In the genomic region with DNA sequence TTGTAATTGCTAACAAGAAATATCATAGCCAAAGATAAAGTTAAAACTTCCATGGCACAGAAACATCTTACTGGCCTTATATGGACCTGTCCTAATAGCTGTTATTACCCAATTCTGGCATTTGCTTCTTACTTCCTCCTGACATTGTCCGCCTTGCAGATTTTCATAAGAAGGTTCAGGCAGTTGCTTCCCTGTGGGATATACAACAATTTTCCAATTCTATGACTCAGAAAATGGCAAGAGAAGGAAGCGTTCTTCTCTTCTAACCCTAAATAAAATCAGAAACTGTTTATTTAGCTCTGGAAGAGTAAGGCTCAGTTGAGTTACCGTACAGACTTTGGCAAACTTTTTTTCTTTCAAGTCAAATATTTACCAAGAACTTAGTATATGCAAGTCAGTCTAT, we compare ENCODE assay signal across 8 cellular contexts. TPM values are rescaled to one million over a fixed set of nuclear protein-coding genes. Genes with fewer than 3 reads are reported as not detected.
DNase-seq lines count a peak whose midpoint lies in the region; ATAC-seq and TF ChIP-seq lines count a peak whose summit lies in the region.

No MANE protein-coding gene starts in this region.

- peak overlapping the region; percentile 78 to 87 for H3K4me3 ChIP-seq in left lung
- H3K4me3 ChIP-seq in urinary bladder (ENCODE audit: low read depth, low read length) = peak overlapping the region; percentile 94

- H3K27ac ChIP-seq in left lung = peak overlapping the region; percentile 85 to 93
- H3K27ac ChIP-seq in urinary bladder (ENCODE audit: low read depth) = no peak overlapping the region

- TF ChIP-seq CTCF in left lung (IDR thresholded peaks at IDR 0.05) = no peak

- no peaks in the 10 kb centered on the region for H3K9me3 Mint-ChIP-seq in activated naive CD4-positive, alpha-beta T cell treated with anti-CD3 and anti-CD28 coated beads for 36 hours
- no peaks in the 10 kb centered on the region for H3K9me3 Mint-ChIP-seq in activated naive CD4-positive, alpha-beta T cell treated with anti-CD3 and anti-CD28 coated beads, Interleukin-2, amount 50 U/mL, for 72 hours
- H3K9me3 Mint-ChIP-seq in activated naive CD8-positive, alpha-beta T cell treated with anti-CD3 and anti-CD28 coated beads for 36 hours = no peaks in the 10 kb centered on the region

- WGBS in urinary bladder = 21% methylated on average over 3 of the region's 3 CpGs

- no peaks in the 10 kb centered on the region for H3K36me3 ChIP-seq in left lung
- H3K36me3 ChIP-seq in urinary bladder (ENCODE audit: insufficient read depth) = no peaks in the 10 kb centered on the region

- no peak overlapping the region for H3K27ac Mint-ChIP-seq in activated naive CD4-positive, alpha-beta T cell treated with anti-CD3 and anti-CD28 coated beads for 36 hours
- peak overlapping the region in 1 of 2 donors; percentile 83 for H3K27ac Mint-ChIP-seq in activated naive CD4-positive, alpha-beta T cell treated with anti-CD3 and anti-CD28 coated beads, Interleukin-2, amount 50 U/mL, for 72 hours
- peak overlapping the region; percentile 38 for H3K27ac Mint-ChIP-seq in activated naive CD8-positive, alpha-beta T cell treated with anti-CD3 and anti-CD28 coated beads for 36 hours

- H3K4me1 Mint-ChIP-seq in activated naive CD4-positive, alpha-beta T cell treated with anti-CD3 and anti-CD28 coated beads for 36 hours (ENCODE audit: low read depth) = peaks cover 46% of the 10 kb centered on the region
- H3K4me1 Mint-ChIP-seq in activated naive CD8-positive, alpha-beta T cell treated with anti-CD3 and anti-CD28 coated beads for 36 hours = peaks cover 41% of the 10 kb centered on the region

- peaks cover 14% of the 10 kb centered on the region for H3K36me3 Mint-ChIP-seq in activated naive CD4-positive, alpha-beta T cell treated with anti-CD3 and anti-CD28 coated beads for 36 hours (ENCODE audit: low read depth)
- H3K36me3 Mint-ChIP-seq in activated naive CD4-positive, alpha-beta T cell treated with anti-CD3 and anti-CD28 coated beads, Interleukin-2, amount 50 U/mL, for 72 hours = peaks cover 7 to 23% of the 10 kb centered on the region in 2 donors
- peaks cover 25% of the 10 kb centered on the region for H3K36me3 Mint-ChIP-seq in activated naive CD8-positive, alpha-beta T cell treated with anti-CD3 and anti-CD28 coated beads for 36 hours

- no peak for ATAC-seq in activated naive CD4-positive, alpha-beta T cell treated with anti-CD3 and anti-CD28 coated beads, Interleukin-2, amount 50 U/mL, for 72 hours
- ATAC-seq in left lung (peak; percentile 6), HG02623 (IDR thresholded peaks at IDR 0.05; ENCODE audit: unreplicated experiment) (no peak)

- DNase-seq in activated naive CD4-positive, alpha-beta T cell treated with anti-CD3 and anti-CD28 coated beads for 36 hours = no peak
- DNase-seq in activated naive CD4-positive, alpha-beta T cell treated with anti-CD3 and anti-CD28 coated beads, Interleukin-2, amount 50 U/mL, for 72 hours (ENCODE audit: low spot score in 2 of 2) = no peak
- DNase-seq in activated naive CD8-positive, alpha-beta T cell treated with anti-CD3 and anti-CD28 coated beads for 36 hours = no peak
- DNase-seq in left lung (no peak), NK-92 (lab: John Stamatoyannopoulos, UW; ENCODE audit: unreplicated experiment) (no peak), middle frontal gyrus (ENCODE audit: extremely low spot score, low spot score) (no peak)

- intact Hi-C loops in activated naive CD4-positive, alpha-beta T cell treated with anti-CD3 and anti-CD28 coated beads for 36 hours (cut with micrococcal nuclease) = loop anchor here (2.0 kb wide), 1 partner anchor 118 kb away; a partner anchor contains a TSS
- intact Hi-C loops in left lung (cut with DNase I) = no loop called here

- peak overlapping the region; percentile 88 for H3K4me3 Mint-ChIP-seq in activated naive CD4-positive, alpha-beta T cell treated with anti-CD3 and anti-CD28 coated beads for 36 hours
- H3K4me3 Mint-ChIP-seq in activated naive CD8-positive, alpha-beta T cell treated with anti-CD3 and anti-CD28 coated beads for 36 hours = peak overlapping the region; percentile 87

- CTCF ChIA-PET in activated naive CD4-positive, alpha-beta T cell treated with anti-CD3 and anti-CD28 coated beads for 36 hours (lab: Charles Lee) = no interaction called here

- H3K9me3 ChIP-seq in left lung = no peaks in the 10 kb centered on the region

- H3K27me3 ChIP-seq in left lung = no peaks in the 10 kb centered on the region

- H3K4me1 ChIP-seq in left lung (peaks cover 6 to 54% of the 10 kb centered on the region in 2 donors), urinary bladder (ENCODE audit: insufficient read depth) (peaks cover 2% of the 10 kb centered on the region)

- H3K27me3 Mint-ChIP-seq in activated naive CD4-positive, alpha-beta T cell treated with anti-CD3 and anti-CD28 coated beads for 36 hours (ENCODE audit: low read depth) = peaks cover 2% of the 10 kb centered on the region
- H3K27me3 Mint-ChIP-seq in activated naive CD8-positive, alpha-beta T cell treated with anti-CD3 and anti-CD28 coated beads for 36 hours = peaks cover 4% of the 10 kb centered on the region

RNA-seq across cellular contexts. Expression of a gene that starts 1.7 kb away (rescaled TPM):
- 10 to 100 TPM; 52.6 to 58.6 TPM for total RNA-seq in activated naive CD4-positive, alpha-beta T cell treated with anti-CD3 and anti-CD28 coated beads for 36 hours
- 10 to 100 TPM; 48.2 to 50.0 TPM for total RNA-seq in activated naive CD4-positive, alpha-beta T cell treated with anti-CD3 and anti-CD28 coated beads, Interleukin-2, amount 50 U/mL, for 72 hours
- total RNA-seq in activated naive CD8-positive, alpha-beta T cell treated with anti-CD3 and anti-CD28 coated beads for 36 hours = 10 to 100 TPM; 55.6 to 59.3 TPM
- total RNA-seq in left lung (10 to 100 TPM; 71.6 to 85.7 TPM), urinary bladder (151 TPM)
- 43.5 TPM for polyA plus RNA-seq in urinary bladder

RNA-seq across cellular contexts. Expression of a gene that starts 38.5 kb away (rescaled TPM):
- 1,000 to 10,000 TPM; 2,148 to 2,239 TPM for total RNA-seq in activated naive CD4-positive, alpha-beta T cell treated with anti-CD3 and anti-CD28 coated beads for 36 hours
- total RNA-seq in activated naive CD4-positive, alpha-beta T cell treated with anti-CD3 and anti-CD28 coated beads, Interleukin-2, amount 50 U/mL, for 72 hours = 1,000 to 10,000 TPM; 1,805 to 1,969 TPM
- 1,000 to 10,000 TPM; 1,702 to 1,706 TPM for total RNA-seq in activated naive CD8-positive, alpha-beta T cell treated with anti-CD3 and anti-CD28 coated beads for 36 hours
- total RNA-seq in left lung (1,000 to 10,000 TPM in 1 of 2 donors, 100 to 1,000 TPM in 1; 941 to 1,081 TPM), urinary bladder (1,380 TPM)
- 2,876 TPM for polyA plus RNA-seq in urinary bladder

RNA-seq across cellular contexts. Expression of a gene that starts 40.7 kb away (rescaled TPM):
- 10 to 100 TPM; 24.4 to 27.4 TPM for total RNA-seq in activated naive CD4-positive, alpha-beta T cell treated with anti-CD3 and anti-CD28 coated beads for 36 hours
- 10 to 100 TPM; 22.2 to 22.5 TPM for total RNA-seq in activated naive CD4-positive, alpha-beta T cell treated with anti-CD3 and anti-CD28 coated beads, Interleukin-2, amount 50 U/mL, for 72 hours
- total RNA-seq in activated naive CD8-positive, alpha-beta T cell treated with anti-CD3 and anti-CD28 coated beads for 36 hours = 10 to 100 TPM; 16.8 to 18.1 TPM
- total RNA-seq in left lung (10 to 100 TPM; 11.1 to 12.7 TPM), urinary bladder (38.4 TPM)
- 13.2 TPM for polyA plus RNA-seq in urinary bladder

RNA-seq across cellular contexts. Expression of a gene that starts 44.7 kb away (rescaled TPM):
- total RNA-seq in activated naive CD4-positive, alpha-beta T cell treated with anti-CD3 and anti-CD28 coated beads for 36 hours = 1 to 10 TPM; 1.3 to 1.4 TPM
- 1 to 10 TPM; 2.2 to 2.8 TPM for total RNA-seq in activated naive CD4-positive, alpha-beta T cell treated with anti-CD3 and anti-CD28 coated beads, Interleukin-2, amount 50 U/mL, for 72 hours
- total RNA-seq in activated naive CD8-positive, alpha-beta T cell treated with anti-CD3 and anti-CD28 coated beads for 36 hours = 1 to 10 TPM; 1.9 to 2.3 TPM
- total RNA-seq in left lung = 10 to 100 TPM; 18.3 to 28.9 TPM
- total RNA-seq in urinary bladder = 6.0 TPM
- polyA plus RNA-seq in urinary bladder = 5.9 TPM
